Comparison of ENCODE assay signal across 16 cellular contexts in genomic region chr16:12611916-12612597, GRCh38.
"Had no signal": no experiment of that assay in that cellular context is flagged by ENCODE, and none has a peak within 500 bp of the region (broad histone marks: within the 10 kb centered on the region; RNA-seq: fewer than 3 reads in every experiment).

No MANE protein-coding gene starts in this region.

- ATAC-seq: left ventricle myocardium superior, natural killer cell had no signal

- H3K4me3 ChIP-seq: breast epithelium, right atrium auricular region, skin epidermis, suprapubic skin, upper lobe of left lung had no signal

- H3K27ac ChIP-seq: breast epithelium, right atrium auricular region, skin epidermis, suprapubic skin, upper lobe of left lung had no signal

- DNase-seq: activated CD4-positive, alpha-beta T cell treated with anti-CD3 and anti-CD28 coated beads for 1 hour; activated CD8-positive, alpha-beta memory T cell treated with anti-CD3 and anti-CD28 coated beads, Interleukin-2, amount 10 ng/mL, durations not matched to agents 7 days and 5 days; activated gamma-delta T cell; activated T-cell treated with anti-CD3 and anti-CD28 coated beads, Interleukin-2, amount 50 U/mL, for 1 hour; aorta; hippocampal formation; left ventricle myocardium superior; natural killer cell; stimulated activated naive CD4-positive, alpha-beta T cell; T1000; upper lobe of left lung had no signal

- H3K36me3 ChIP-seq: breast epithelium, right atrium auricular region, suprapubic skin, upper lobe of left lung had no signal

- H3K9me3 ChIP-seq: breast epithelium, suprapubic skin, upper lobe of left lung had no signal

- H3K36me3 Mint-ChIP-seq: activated CD8-positive, alpha-beta memory T cell treated with anti-CD3 and anti-CD28 coated beads, Interleukin-2, amount 10 ng/mL, durations not matched to agents 7 days and 5 days; natural killer cell had no signal

- H3K4me1 ChIP-seq: breast epithelium, right atrium auricular region, suprapubic skin, upper lobe of left lung had no signal

- H3K4me3 Mint-ChIP-seq: activated CD4-positive, alpha-beta memory T cell treated with anti-CD3 and anti-CD28 coated beads for 36 hours; activated CD8-positive, alpha-beta memory T cell treated with anti-CD3 and anti-CD28 coated beads, Interleukin-2, amount 10 ng/mL, durations not matched to agents 7 days and 5 days; natural killer cell had no signal

- H3K9me3 Mint-ChIP-seq: natural killer cell had no signal

- H3K27me3 ChIP-seq: breast epithelium, right atrium auricular region, suprapubic skin, upper lobe of left lung had no signal

- H3K4me1 Mint-ChIP-seq: natural killer cell had no signal

- H3K27ac Mint-ChIP-seq: activated CD8-positive, alpha-beta memory T cell treated with anti-CD3 and anti-CD28 coated beads, Interleukin-2, amount 10 ng/mL, durations not matched to agents 7 days and 5 days; natural killer cell had no signal
